ENCODE assay signal across 26 cellular contexts in genomic region chr7:16137944-16138343, GRCh38.
"Had no signal": no experiment of that assay in that cellular context is flagged by ENCODE, and none has a peak within 500 bp of the region (broad histone marks: within the 10 kb centered on the region; RNA-seq: fewer than 3 reads in every experiment).

No MANE protein-coding gene starts in this region.

- ATAC-seq: stimulated activated effector memory CD8-positive, alpha-beta T cell treated with anti-CD3 and anti-CD28 coated beads, Interleukin-12 subunit alpha, Interleukin-12 subunit beta, amount 100 ng/mL, for 72 hours; stimulated activated memory B cell treated with anti-CD40 and anti-IgM and Interleukin-4, amounts not matched to agents 10 μg/mL and 1 μg/mL and 100 μg/mL, for 72 hours; stimulated activated naive B cell treated with anti-CD40 and anti-IgM and Interleukin-4, amounts not matched to agents 10 μg/mL and 1 μg/mL and 100 μg/mL, for 72 hours; stimulated activated naive CD8-positive, alpha-beta T cell treated with anti-CD3 and anti-CD28 coated beads, Interleukin-15, amount 100 ng/mL, for 72 hours; stimulated activated naive CD8-positive, alpha-beta T cell treated with anti-CD3 and anti-CD28 coated beads, Interleukin-15, Interleukin-2, amounts not matched to agents 100 U/mL and 50 U/mL, for 24 hours; upper lobe of right lung had no signal

- DNase-seq: stimulated activated CD4-positive, alpha-beta T cell treated with anti-CD3 and anti-CD28 coated beads, Interleukin-2, amount 100 ng/mL, for 48 hours; stimulated activated CD4-positive, alpha-beta T cell treated with anti-CD3 and anti-CD28 coated beads, Interleukin-4, amount 100 ng/mL, for 1 hour; stimulated activated CD4-positive, alpha-beta T cell treated with anti-CD3 and anti-CD28 coated beads, Interleukin-4, amount 100 ng/mL, for 24 hours; stimulated activated CD4-positive, alpha-beta T cell treated with anti-CD3 and anti-CD28 coated beads, Interleukin-4, amount 100 ng/mL, for 4 hours; stimulated activated CD8-positive, alpha-beta memory T cell treated with anti-CD3 and anti-CD28 coated beads, Interleukin-4, amount 100 ng/mL, for 48 hours; stimulated activated naive B cell treated with anti-CD40 and anti-IgM and Interleukin-4, amounts not matched to agents 10 μg/mL and 1 μg/mL and 100 μg/mL, for 72 hours; stimulated activated naive CD4-positive, alpha-beta T cell; stimulated activated naive CD4-positive, alpha-beta T cell treated with Interleukin-2 at 50 U/mL for 16 hours; stimulated activated naive CD8-positive, alpha-beta T cell treated with anti-CD3 and anti-CD28 coated beads, Interleukin-15, amount 100 ng/mL, for 72 hours; stimulated activated naive CD8-positive, alpha-beta T cell treated with anti-CD3 and anti-CD28 coated beads, Interleukin-15, Interleukin-2, amounts not matched to agents 100 U/mL and 50 U/mL, for 24 hours; stomach; substantia nigra; testis; thyroid gland; tibial artery; transverse colon; trophoblast cell; upper lobe of left lung; upper lobe of right lung; uterus had no signal

- H3K4me3 ChIP-seq: stomach, suprapubic skin, testis, thoracic aorta, thyroid gland, tibial artery, tibial nerve, transverse colon, upper lobe of left lung, upper lobe of right lung, uterus, vagina had no signal

- H3K36me3 ChIP-seq: stomach, suprapubic skin, thoracic aorta, thyroid gland, tibial artery, tibial nerve, transverse colon, upper lobe of left lung, upper lobe of right lung, uterus, vagina had no signal

- H3K9me3 ChIP-seq: stomach, suprapubic skin, testis, thoracic aorta, thyroid gland, tibial artery, tibial nerve, transverse colon, upper lobe of left lung, upper lobe of right lung, uterus, vagina had no signal

- H3K4me1 ChIP-seq: stomach, suprapubic skin, testis, thyroid gland, tibial artery, tibial nerve, transverse colon, upper lobe of left lung, upper lobe of right lung, uterus, vagina had no signal

- H3K27ac ChIP-seq: stomach, suprapubic skin, testis, thoracic aorta, thyroid gland, tibial artery, tibial nerve, transverse colon, upper lobe of left lung, upper lobe of right lung, uterus, vagina had no signal

- H3K27me3 ChIP-seq: stomach, suprapubic skin, testis, thyroid gland, tibial artery, tibial nerve, transverse colon, upper lobe of left lung, upper lobe of right lung, uterus, vagina had no signal
